ENCODE assay signal across 9 cellular contexts in the genomic region with DNA sequence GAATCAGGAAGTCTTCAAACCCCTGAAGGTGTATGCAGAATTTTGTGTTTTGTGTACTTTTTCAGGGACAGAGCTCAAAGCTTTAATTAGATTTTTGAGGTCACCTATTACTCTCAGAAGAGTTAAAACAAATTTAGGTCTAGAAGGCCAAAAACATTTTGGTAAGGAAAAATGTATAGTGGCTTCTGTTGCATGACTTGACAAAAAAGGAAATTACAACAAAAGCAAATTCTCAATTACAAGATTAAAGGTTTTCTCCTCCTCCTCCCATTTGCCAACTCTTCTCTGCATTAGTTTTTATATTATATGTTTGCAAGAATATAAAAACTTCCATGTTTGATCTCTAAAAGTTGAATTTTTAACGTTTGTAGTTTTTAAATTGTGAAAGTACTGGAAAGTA.
"Had no signal": no experiment of that assay in that cellular context is flagged by ENCODE, and none has a peak within 500 bp of the region (broad histone marks: within the 10 kb centered on the region; RNA-seq: fewer than 3 reads in every experiment).

No MANE protein-coding gene starts in this region.

- DNase-seq: GM23248, GOT3, H9, HCEC 1CT, Karpas-422, KBM-7 had no signal

- H3K4me3 ChIP-seq: GM23248 had no signal

- H3K27ac ChIP-seq: GM23248, KMS-11 had no signal

- H2AFZ ChIP-seq: GM23248 had no signal

- H3K4me2 ChIP-seq: KMS-11 had no signal

- FAIRE-seq: H54, HTR-8/SVneo had no signal

- H3K9ac ChIP-seq: GM23248, KMS-11 had no signal
